17 cellular contexts compared by ENCODE assay signal in genomic region chr5:90504743-90505142, GRCh38. TPM values are rescaled to one million over a fixed set of nuclear protein-coding genes. Genes with fewer than 3 reads are reported as not detected.
A peak's percentile ranks its signal among the peaks of the same experiment; 100 is the strongest.
DNase-seq lines count a peak whose midpoint lies in the region; ATAC-seq, FAIRE-seq and TF ChIP-seq lines count a peak whose summit lies in the region.
"Had no signal": no experiment of that assay in that cellular context is flagged by ENCODE, and none has a peak within 500 bp of the region (broad histone marks: within the 10 kb centered on the region; RNA-seq: fewer than 3 reads in every experiment).

No MANE protein-coding gene starts in this region.

- H3K4me1 ChIP-seq in SK-N-SH (ENCODE audit: control insufficient read depth in 1 of 2, insufficient read depth in 2 of 2, low read depth in 1 of 2, low read length in 1 of 2) (peaks cover 0 to 17% of the 10 kb centered on the region in 2 experiments; a peak in 2 of 4 replicates), K562 (replicated peaks in 1 of 2; ENCODE audit: control insufficient read depth in 2 of 2, insufficient read depth in 2 of 2, low read length in 2 of 2) (no peaks in the 10 kb centered on the region)
- H3K4me1 ChIP-seq: BE2C had no signal

- no peaks in the 10 kb centered on the region for H3F3A ChIP-seq in SK-N-SH (replicated peaks; ENCODE audit: insufficient read depth)

- intact Hi-C loops in K562 (cut with micrococcal nuclease) = no loop called here

- no peaks in the 10 kb centered on the region for H3K9me3 ChIP-seq in SK-N-SH
- H3K9me3 ChIP-seq in K562 (replicated peaks; ENCODE audit: control insufficient read depth, insufficient read depth, low read depth, low read length) = no peaks in the 10 kb centered on the region
- H3K9me3 ChIP-seq: BE2C, Caco-2 had no signal

- no peak for TF ChIP-seq EP300 in SK-N-SH (IDR thresholded peaks at IDR 0.05; ENCODE audit: borderline replicate concordance in 1 of 2, low read depth in 1 of 2, low read length in 1 of 2)
- TF ChIP-seq EP300 in K562 (IDR thresholded peaks at IDR 0.05; ENCODE audit: low read length) = no peak

- H3K36me3 ChIP-seq in SK-N-SH (replicated peaks in 1 of 2; ENCODE audit: control insufficient read depth in 1 of 2, insufficient read depth in 2 of 2, low read length in 1 of 2) (peaks cover 0 to 5% of the 10 kb centered on the region in 2 experiments), K562 (ENCODE audit: control insufficient read depth, insufficient read depth, low read length) (peaks cover 62% of the 10 kb centered on the region)
- H3K36me3 ChIP-seq: BE2C had no signal

- H3K79me2 ChIP-seq in SK-N-SH (ENCODE audit: insufficient read depth) (no peaks in the 10 kb centered on the region), K562 (ENCODE audit: control insufficient read depth, insufficient read depth, low read length) (no peaks in the 10 kb centered on the region)

- no peak overlapping the region for H3K27ac ChIP-seq in SK-N-SH (ENCODE audit: low read depth in 2 of 2, low read length in 1 of 2)
- no peak overlapping the region for H3K27ac ChIP-seq in K562 (ENCODE audit: extremely low read depth, low read depth, low read length)
- H3K27ac ChIP-seq: C4-2B had no signal

- H4K20me1 ChIP-seq in SK-N-SH (ENCODE audit: insufficient read depth) = no peaks in the 10 kb centered on the region
- no peaks in the 10 kb centered on the region for H4K20me1 ChIP-seq in K562 (replicated peaks; ENCODE audit: control insufficient read depth, insufficient read depth, low read length)

- H2AFZ ChIP-seq in SK-N-SH (ENCODE audit: low read depth) (no peak overlapping the region), K562 (ENCODE audit: low read depth, low read length) (no peak overlapping the region)

- no peak overlapping the region for H3K4me3 ChIP-seq in SK-N-SH (ENCODE audit: low read depth in 2 of 2, low read length in 1 of 2)
- H3K4me3 ChIP-seq in K562 = no peak overlapping the region

- TF ChIP-seq RAD21 in SK-N-SH (IDR thresholded peaks at IDR 0.05; ENCODE audit: low read length) = no peak
- no peak for TF ChIP-seq RAD21 in K562 (CRISPR knock-in tag; conservative IDR thresholded peaks at IDR 0.05 in 1 of 2, IDR thresholded peaks at IDR 0.05 in 1 of 2)

- DNase-seq in SK-N-SH = no peak
- DNase-seq in NCI-H526 treated with DMSO at 0.1 percent for 48 hours (lab: John Stamatoyannopoulos, UW) = peak; percentile 1
- no peak for DNase-seq in K562 (ENCODE audit: extremely low read depth in 1 of 4, low spot score in 3 of 4)
- DNase-seq in HTR-8/SVneo (ENCODE audit: insufficient read length, low spot score) = no peak
- DNase-seq in DMS153 treated with DMSO at 0.1 percent for 48 hours (lab: John Stamatoyannopoulos, UW; ENCODE audit: unreplicated experiment) = no peak
- DNase-seq: 8988T; ACHN; BE2C; Caco-2; CD8-positive, alpha-beta T cell; DMS53; HCEC 1CT; IMR-90 had no signal

- no peaks in the 10 kb centered on the region for H3K9me2 ChIP-seq in SK-N-SH

- WGBS in SK-N-SH (ENCODE audit: low lambda C conversion rate) = 82% methylated on average over 2 of the region's 2 CpGs
- WGBS in K562 (ENCODE audit: insufficient coverage, low coverage, missing lambda C conversion rate) = 71% methylated on average over 2 of the region's 2 CpGs

- H3K9me1 ChIP-seq in K562 (ENCODE audit: control insufficient read depth, insufficient read depth, low read length) = no peaks in the 10 kb centered on the region

- in situ Hi-C loops in K562 (cut with MboI) = no loop called here

- H3K4me2 ChIP-seq in SK-N-SH (no peak overlapping the region), K562 (ENCODE audit: insufficient read depth, low read length) (no peak overlapping the region)

- H3K27me3 ChIP-seq in SK-N-SH (ENCODE audit: insufficient read depth) (no peaks in the 10 kb centered on the region), K562 (ENCODE audit: control insufficient read depth in 2 of 2, insufficient read depth in 2 of 2, low read length in 2 of 2) (no peaks in the 10 kb centered on the region)
- H3K27me3 ChIP-seq: BE2C had no signal

- TF ChIP-seq CTCF in SK-N-SH (IDR thresholded peaks at IDR 0.05) (no peak), K562 (IDR thresholded peaks at IDR 0.05 in 2 of 3, conservative IDR thresholded peaks at IDR 0.05 in 1 of 3; ENCODE audit: insufficient read depth in 2 of 3, low read depth in 1 of 3, low read length in 3 of 3) (no peak)

- POLR2A ChIA-PET in SK-N-SH (lab: Yijun Ruan, JAX) (no interaction called here), K562 (lab: Yijun Ruan, JAX) (no interaction called here)

- FAIRE-seq in K562 (lab: Jason Lieb, UNC) (no peak), islet of Langerhans (lab: Jason Lieb, UNC) (peak; percentile 38), HTR-8/SVneo (lab: Jason Lieb, UNC) (no peak)

- H3K9ac ChIP-seq in SK-N-SH (no peak overlapping the region), K562 (ENCODE audit: insufficient read depth in 1 of 2, low read depth in 2 of 2, low read length in 2 of 2) (no peak overlapping the region)

- CTCF ChIA-PET in SK-N-SH (lab: Yijun Ruan, JAX) = interaction anchor here (1.0 kb wide), 1 partner anchor 29 kb away, joined by 3 read pairs; no protein-coding TSS in a partner anchor
- CTCF ChIA-PET in K562 (lab: Yijun Ruan, JAX; ENCODE audit: low intra/inter-chr PET ratio) = no interaction called here

- no peak for TF ChIP-seq POLR2A in K562 (conservative IDR thresholded peaks at IDR 0.05)

- no TSS peak for BruUV-seq in K562 (replicated peaks; lab: Mats Ljungman, UMichigan)

- ATAC-seq in SK-N-SH treated with all-trans-retinoic acid at 6 μM for 48 hours (no peak), K562 (no peak), HG03469 (IDR thresholded peaks at IDR 0.05; ENCODE audit: unreplicated experiment) (no peak)
- ATAC-seq: CD8-positive, alpha-beta T cell had no signal

RNA-seq across cellular contexts. Expression of gene LYSMD3, which starts 24.6 kb away (rescaled TPM):
- polyA plus RNA-seq in SK-N-SH (2012; rRNA removed) (5.2 and 6.7 TPM in 2 replicates), K562 (2011; rRNA removed) (35.1 and 42.3 TPM in 2 replicates), K562 (2014; fragmentation: Illumina TruSeq; extraction: Trizol) (21.2 and 25.0 TPM in 2 replicates), K562 (2014; fragmentation: Nextera tagmentation; extraction: Ambion mirVana) (10 to 100 TPM in 1 of 2 experiments, 1 to 10 TPM in 1; 9.5 to 19.2 TPM), K562 (2014; rRNA removed) (16.5 and 17.6 TPM in 2 replicates)
- 7.4 and 7.5 TPM in 2 replicates for polyA plus RNA-seq in SK-N-SH (2012; cell fraction: cytosol; rRNA removed)
- polyA plus RNA-seq in SK-N-SH (2012; cell fraction: nucleus; rRNA removed) = 2.4 and 4.0 TPM in 2 replicates
- 8.0 and 49.3 TPM in 2 replicates for total RNA-seq in K562 (2011; cell fraction: chromatin; rRNA removed; ENCODE audit: low replicate concordance)
- 4.8 and 6.4 TPM in 2 replicates for total RNA-seq in K562 (2011; cell fraction: nucleolus; rRNA removed)
- total RNA-seq in K562 (2011; cell fraction: nucleoplasm; rRNA removed) = 15.0 and 31.4 TPM in 2 replicates
- total RNA-seq in K562 (2014; rRNA removed) (11.7 TPM in 2 replicates), K562 (2014; rRNA removed; fragmentation: Illumina TruSeq; extraction: Trizol) (23.3 and 30.3 TPM in 2 replicates), K562 (2015; rRNA removed; fragmentation: Illumina TruSeq; extraction: Trizol) (17.5 and 20.7 TPM in 2 replicates), K562 (2021) (21.1 and 21.9 TPM in 2 replicates)
- polyA plus RNA-seq in K562 (2011; cell fraction: cytosol; rRNA removed) = 4.8 and 14.0 TPM in 2 replicates
- 8.2 and 12.3 TPM in 2 replicates for polyA plus RNA-seq in K562 (2011; cell fraction: nucleus; rRNA removed)
- polyA plus RNA-seq in K562 (2012) = 15.0 and 18.3 TPM in 2 replicates
- polyA minus RNA-seq in K562 (2011; rRNA and poly(A)+ RNA removed) = 61.9 and 70.0 TPM in 2 replicates
- 16.2 and 17.2 TPM in 2 replicates for polyA minus RNA-seq in K562 (2011; cell fraction: cytosol; rRNA and poly(A)+ RNA removed)
- 10.4 and 21.7 TPM in 2 replicates for polyA minus RNA-seq in K562 (2011; cell fraction: nucleus; rRNA and poly(A)+ RNA removed)

RNA-seq across cellular contexts. Expression of gene POLR3G, which starts 30.1 kb away (rescaled TPM):
- polyA plus RNA-seq in SK-N-SH (2012; rRNA removed) = 16.4 and 17.1 TPM in 2 replicates
- polyA plus RNA-seq in SK-N-SH (2012; cell fraction: cytosol; rRNA removed) = 20.8 and 21.6 TPM in 2 replicates
- 7.0 and 11.4 TPM in 2 replicates for polyA plus RNA-seq in SK-N-SH (2012; cell fraction: nucleus; rRNA removed)
- 8.8 and 27.0 TPM in 2 replicates for total RNA-seq in K562 (2011; cell fraction: chromatin; rRNA removed; ENCODE audit: low replicate concordance)
- total RNA-seq in K562 (2011; cell fraction: nucleolus; rRNA removed) = 3.8 and 4.7 TPM in 2 replicates
- total RNA-seq in K562 (2011; cell fraction: nucleoplasm; rRNA removed) = 7.6 and 19.2 TPM in 2 replicates
- 37.2 and 39.6 TPM in 2 replicates for total RNA-seq in K562 (2014; rRNA removed)
- 59.0 and 63.8 TPM in 2 replicates for total RNA-seq in K562 (2014; rRNA removed; fragmentation: Illumina TruSeq; extraction: Trizol)
- total RNA-seq in K562 (2015; rRNA removed; fragmentation: Illumina TruSeq; extraction: Trizol) = 37.2 and 44.5 TPM in 2 replicates
- total RNA-seq in K562 (2021) = 39.0 and 47.4 TPM in 2 replicates
- 33.6 and 54.9 TPM in 2 replicates for polyA plus RNA-seq in K562 (2011; rRNA removed)
- polyA plus RNA-seq in K562 (2011; cell fraction: cytosol; rRNA removed) = 57.9 and 76.8 TPM in 2 replicates
- 10.7 and 12.5 TPM in 2 replicates for polyA plus RNA-seq in K562 (2011; cell fraction: nucleus; rRNA removed)
- 6.6 and 31.1 TPM in 2 replicates for polyA plus RNA-seq in K562 (2012)
- 69.1 and 78.9 TPM in 2 replicates for polyA plus RNA-seq in K562 (2014; fragmentation: Illumina TruSeq; extraction: Trizol)
- polyA plus RNA-seq in K562 (2014; fragmentation: Nextera tagmentation; extraction: Ambion mirVana) = 100 to 1,000 TPM in 1 of 2 experiments, 10 to 100 TPM in 1; 95.1 to 111 TPM
- polyA plus RNA-seq in K562 (2014; rRNA removed) = 58.0 and 84.6 TPM in 2 replicates
- polyA minus RNA-seq in K562 (2011; rRNA and poly(A)+ RNA removed) = 30.9 and 34.2 TPM in 2 replicates
- 17.3 and 21.6 TPM in 2 replicates for polyA minus RNA-seq in K562 (2011; cell fraction: cytosol; rRNA and poly(A)+ RNA removed)
- polyA minus RNA-seq in K562 (2011; cell fraction: nucleus; rRNA and poly(A)+ RNA removed) = 5.5 and 9.3 TPM in 2 replicates

RNA-seq across cellular contexts. Expression of gene MBLAC2, which starts 30.2 kb away (rescaled TPM):
- 2.0 and 3.2 TPM in 2 replicates for polyA plus RNA-seq in SK-N-SH (2012; rRNA removed)
- 3.7 and 3.9 TPM in 2 replicates for polyA plus RNA-seq in SK-N-SH (2012; cell fraction: cytosol; rRNA removed)
- 3.4 and 3.5 TPM in 2 replicates for polyA plus RNA-seq in SK-N-SH (2012; cell fraction: nucleus; rRNA removed)
- total RNA-seq in K562 (2011; cell fraction: chromatin; rRNA removed; ENCODE audit: low replicate concordance) = 11.3 and 19.1 TPM in 2 replicates
- 13.7 and 15.3 TPM in 2 replicates for total RNA-seq in K562 (2011; cell fraction: nucleolus; rRNA removed)
- total RNA-seq in K562 (2011; cell fraction: nucleoplasm; rRNA removed) = 17.3 and 30.1 TPM in 2 replicates
- 7.6 and 8.2 TPM in 2 replicates for total RNA-seq in K562 (2014; rRNA removed)
- 10.2 and 10.5 TPM in 2 replicates for total RNA-seq in K562 (2014; rRNA removed; fragmentation: Illumina TruSeq; extraction: Trizol)
- 9.2 and 10.7 TPM in 2 replicates for total RNA-seq in K562 (2015; rRNA removed; fragmentation: Illumina TruSeq; extraction: Trizol)
- 10.3 and 10.6 TPM in 2 replicates for total RNA-seq in K562 (2021)
- polyA plus RNA-seq in K562 (2011; rRNA removed) = 13.1 and 13.2 TPM in 2 replicates
- 9.3 and 11.1 TPM in 2 replicates for polyA plus RNA-seq in K562 (2011; cell fraction: cytosol; rRNA removed)
- polyA plus RNA-seq in K562 (2011; cell fraction: nucleus; rRNA removed) = 17.6 and 17.7 TPM in 2 replicates
- polyA plus RNA-seq in K562 (2012) = 6.9 and 7.2 TPM in 2 replicates
- polyA plus RNA-seq in K562 (2014; fragmentation: Illumina TruSeq; extraction: Trizol) = 9.0 and 10.3 TPM in 2 replicates
- polyA plus RNA-seq in K562 (2014; fragmentation: Nextera tagmentation; extraction: Ambion mirVana) = 1 to 10 TPM; 2.4 to 3.2 TPM
- polyA plus RNA-seq in K562 (2014; rRNA removed) = 10.4 and 12.4 TPM in 2 replicates
- polyA minus RNA-seq in K562 (2011; rRNA and poly(A)+ RNA removed) = 13.5 and 15.1 TPM in 2 replicates
- 7.3 and 10.0 TPM in 2 replicates for polyA minus RNA-seq in K562 (2011; cell fraction: cytosol; rRNA and poly(A)+ RNA removed)
- 28.5 and 39.2 TPM in 2 replicates for polyA minus RNA-seq in K562 (2011; cell fraction: nucleus; rRNA and poly(A)+ RNA removed)

RNA-seq across cellular contexts. Expression of gene ADGRV1, which starts 53.9 kb away (rescaled TPM):
- polyA plus RNA-seq in SK-N-SH (2012; rRNA removed) (0.23 and 0.49 TPM in 2 replicates), K562 (2011; rRNA removed) (49.6 and 58.2 TPM in 2 replicates), K562 (2014; fragmentation: Illumina TruSeq; extraction: Trizol) (45.6 and 47.5 TPM in 2 replicates), K562 (2014; fragmentation: Nextera tagmentation; extraction: Ambion mirVana) (10 to 100 TPM; 21.7 to 24.5 TPM), K562 (2014; rRNA removed) (50.7 and 51.8 TPM in 2 replicates)
- 0.35 and 0.41 TPM in 2 replicates for polyA plus RNA-seq in SK-N-SH (2012; cell fraction: cytosol; rRNA removed)
- polyA plus RNA-seq in SK-N-SH (2012; cell fraction: nucleus; rRNA removed) = 0.35 and 0.38 TPM in 2 replicates
- total RNA-seq in K562 (2011; cell fraction: chromatin; rRNA removed; ENCODE audit: low replicate concordance) = 426 and 1,792 TPM in 2 replicates
- total RNA-seq in K562 (2011; cell fraction: nucleolus; rRNA removed) = 167 and 305 TPM in 2 replicates
- total RNA-seq in K562 (2011; cell fraction: nucleoplasm; rRNA removed) = 499 and 612 TPM in 2 replicates
- total RNA-seq in K562 (2014; rRNA removed) (71.6 and 75.0 TPM in 2 replicates), K562 (2014; rRNA removed; fragmentation: Illumina TruSeq; extraction: Trizol) (156 and 170 TPM in 2 replicates), K562 (2015; rRNA removed; fragmentation: Illumina TruSeq; extraction: Trizol) (101 and 111 TPM in 2 replicates), K562 (2021) (70.6 and 73.7 TPM in 2 replicates)
- polyA plus RNA-seq in K562 (2011; cell fraction: cytosol; rRNA removed) = 18.0 and 26.3 TPM in 2 replicates
- polyA plus RNA-seq in K562 (2011; cell fraction: nucleus; rRNA removed) = 135 and 146 TPM in 2 replicates
- polyA plus RNA-seq in K562 (2012) = 34.1 and 37.7 TPM in 2 replicates
- polyA minus RNA-seq in K562 (2011; rRNA and poly(A)+ RNA removed) = 318 and 333 TPM in 2 replicates
- polyA minus RNA-seq in K562 (2011; cell fraction: cytosol; rRNA and poly(A)+ RNA removed) = 24.5 and 45.3 TPM in 2 replicates
- 512 and 599 TPM in 2 replicates for polyA minus RNA-seq in K562 (2011; cell fraction: nucleus; rRNA and poly(A)+ RNA removed)
- polyA plus RNA-seq: IMR-90 had no signal

Comparison
In these comparisons a context has a peak if more than half of its experiments do, and no peak if none do; other contexts are left out.
1. Of the 27 proteins assayed by ChIP-seq in both K562 and SK-N-SH: peak only in K562: none; only in SK-N-SH: JUND; in both: none; in neither: 26.